In genomic region chr3:160754855-160755747, GRCh38 we compare ENCODE assay signal across 1 cellular context.
TF ChIP-seq lines count a peak whose summit lies in the region.

No MANE protein-coding gene starts in this region.

TF ChIP-seq in HepG2, 621 proteins besides CTCF, POLR2A, EP300 and RAD21 (continued from another document and continues in another):
- peak; percentile 77 for TF ChIP-seq BHLHE40 (IDR thresholded peaks at IDR 0.05; ENCODE audit: low read length)
- TF ChIP-seq ARNT2 (CRISPR knock-in tag; IDR thresholded peaks at IDR 0.05; ENCODE audit: low read depth), result peak; percentile 51
- TF ChIP-seq ELF1 (CRISPR knock-in tag; IDR thresholded peaks at IDR 0.05), result peak; percentile 10; the same call in 1 of the 2 replicates
- TF ChIP-seq SMARCC2 (IDR thresholded peaks at IDR 0.05), result no peak
- no peak for TF ChIP-seq MAZ (IDR thresholded peaks at IDR 0.05; ENCODE audit: borderline replicate concordance, low read depth, low read length)
- TF ChIP-seq MAZ (CRISPR knock-in tag; IDR thresholded peaks at IDR 0.05; ENCODE audit: low read depth), result peak; percentile 47; the same call in 1 of the 2 replicates
- peak; percentile 60; the same call in 1 of the 2 replicates for TF ChIP-seq ZNF670 (CRISPR knock-in tag; IDR thresholded peaks at IDR 0.05; ENCODE audit: borderline replicate concordance)
- 0 out of 2 replicates have a peak, but pooled peaks have one; percentile 78 for TF ChIP-seq ZNF510 (CRISPR knock-in tag; IDR thresholded peaks at IDR 0.05; ENCODE audit: low read depth)
- TF ChIP-seq ZFX (CRISPR knock-in tag; IDR thresholded peaks at IDR 0.05; ENCODE audit: low read depth), result peak; percentile 87
- TF ChIP-seq NAIF1 (CRISPR knock-in tag; IDR thresholded peaks at IDR 0.05; ENCODE audit: borderline replicate concordance), result peak; percentile 62; the same call in 1 of the 2 replicates
- TF ChIP-seq MYPOP (CRISPR knock-in tag; IDR thresholded peaks at IDR 0.05), result 0 out of 2 replicates have a peak, but pooled peaks have one; percentile 4
- TF ChIP-seq ZBED4 (CRISPR knock-in tag; IDR thresholded peaks at IDR 0.05; ENCODE audit: borderline replicate concordance), result 0 out of 2 replicates have a peak, but pooled peaks have one; percentile 27
- TF ChIP-seq E2F1 (CRISPR knock-in tag; IDR thresholded peaks at IDR 0.05), result no peak
- no peak for TF ChIP-seq NBN (conservative IDR thresholded peaks at IDR 0.05)
- TF ChIP-seq TFAP4 (IDR thresholded peaks at IDR 0.05; ENCODE audit: borderline replicate concordance, low read depth), result peak; percentile 36; the same call in 1 of the 2 replicates
- TF ChIP-seq ZNF235 (CRISPR knock-in tag; IDR thresholded peaks at IDR 0.05; ENCODE audit: borderline replicate concordance), result no peak
- TF ChIP-seq HNRNPLL (IDR thresholded peaks at IDR 0.05; ENCODE audit: low read depth, low read length, poor library complexity, severe bottlenecking), result peak; percentile 79
- TF ChIP-seq ISL2 (CRISPR knock-in tag; IDR thresholded peaks at IDR 0.05), result peak; percentile 6; the same call in 1 of the 2 replicates
- 0 out of 2 replicates have a peak, but pooled peaks have one; percentile 14 for TF ChIP-seq RERE (CRISPR knock-in tag; IDR thresholded peaks at IDR 0.05; ENCODE audit: low read depth)
- TF ChIP-seq ZBTB21 (CRISPR knock-in tag; IDR thresholded peaks at IDR 0.05), result no peak
- TF ChIP-seq HNF1A (IDR thresholded peaks at IDR 0.05; ENCODE audit: low read depth), result no peak
- 0 out of 2 replicates have a peak, but pooled peaks have one; percentile 42 for TF ChIP-seq HNF1A (CRISPR knock-in tag; IDR thresholded peaks at IDR 0.05; ENCODE audit: borderline replicate concordance)
- TF ChIP-seq KAT8 (CRISPR knock-in tag; IDR thresholded peaks at IDR 0.05), result no peak
- no peak for TF ChIP-seq ZNF383 (CRISPR knock-in tag; IDR thresholded peaks at IDR 0.05; ENCODE audit: borderline replicate concordance)
- TF ChIP-seq SP4 (CRISPR knock-in tag; IDR thresholded peaks at IDR 0.05), result peak; percentile 56
- TF ChIP-seq SMYD3 (CRISPR knock-in tag; IDR thresholded peaks at IDR 0.05), result no peak
- TF ChIP-seq ZNF44 (CRISPR knock-in tag; IDR thresholded peaks at IDR 0.05), result peak; percentile 76; the same call in 1 of the 2 replicates
- no peak for TF ChIP-seq KLF12 (CRISPR knock-in tag; IDR thresholded peaks at IDR 0.05; ENCODE audit: borderline replicate concordance)
- no peak for TF ChIP-seq CREB1 (IDR thresholded peaks at IDR 0.05)
- TF ChIP-seq CREB1 (CRISPR knock-in tag; IDR thresholded peaks at IDR 0.05), result peak; percentile 61
- TF ChIP-seq ZNF556 (CRISPR knock-in tag; IDR thresholded peaks at IDR 0.05; ENCODE audit: borderline replicate concordance), result peak; percentile 71; the same call in 1 of the 2 replicates
- TF ChIP-seq ZNF263 (CRISPR knock-in tag; IDR thresholded peaks at IDR 0.05), result 0 out of 2 replicates have a peak, but pooled peaks have one; percentile 17
- TF ChIP-seq ZNF687 (CRISPR knock-in tag; IDR thresholded peaks at IDR 0.05), result peak; percentile 86
